10 cellular contexts compared by ENCODE assay signal in genomic region chr1:17919525-17920439, GRCh38.
DNase-seq lines count a peak whose midpoint lies in the region; ATAC-seq and TF ChIP-seq lines count a peak whose summit lies in the region.
"Had no signal": no experiment of that assay in that cellular context is flagged by ENCODE, and none has a peak within 500 bp of the region (broad histone marks: within the 10 kb centered on the region; RNA-seq: fewer than 3 reads in every experiment).

No MANE protein-coding gene starts in this region.

- ATAC-seq in RWPE2 (ENCODE audit: low read depth), result 0 out of 3 replicates have a peak, but pooled peaks have one; percentile 27
- ATAC-seq in CD8-positive, alpha-beta T cell, result no peak

- peaks cover 19% of the 10 kb centered on the region for H3K27me3 ChIP-seq in RWPE2 (ENCODE audit: insufficient read depth, poor library complexity, severe bottlenecking)
- no peaks in the 10 kb centered on the region for H3K27me3 ChIP-seq in CD8-positive, alpha-beta T cell (ENCODE audit: insufficient read depth, low read length)

- CTCF ChIA-PET in CD8-positive, alpha-beta T cell (lab: Charles Lee), result no interaction called here

- no peaks in the 10 kb centered on the region for H3K4me1 ChIP-seq in RWPE2 (ENCODE audit: insufficient read depth, poor library complexity, severe bottlenecking)
- H3K4me1 ChIP-seq in CD8-positive, alpha-beta T cell (ENCODE audit: insufficient read depth, low read length), result no peaks in the 10 kb centered on the region
- H3K4me1 ChIP-seq: HAP-1 had no signal

- no peaks in the 10 kb centered on the region for H3K4me1 Mint-ChIP-seq in CD8-positive, alpha-beta T cell (ENCODE audit: low read depth)
- H3K4me1 Mint-ChIP-seq: central memory CD8-positive, alpha-beta T cell had no signal

- no peak overlapping the region for H3K27ac Mint-ChIP-seq in CD8-positive, alpha-beta T cell

- H3K27ac ChIP-seq in RWPE2 (ENCODE audit: poor library complexity, severe bottlenecking), result no peak overlapping the region
- H3K27ac ChIP-seq in CD8-positive, alpha-beta T cell (ENCODE audit: low read depth, low read length), result no peak overlapping the region

- no peaks in the 10 kb centered on the region for H3K9me3 ChIP-seq in RWPE2 (ENCODE audit: severe bottlenecking)
- no peaks in the 10 kb centered on the region for H3K9me3 ChIP-seq in CD8-positive, alpha-beta T cell (ENCODE audit: low read length)
- H3K9me3 ChIP-seq: HAP-1 had no signal

- H3K36me3 Mint-ChIP-seq in CD8-positive, alpha-beta T cell, result no peaks in the 10 kb centered on the region

- POLR2A ChIA-PET in CD8-positive, alpha-beta T cell (lab: Charles Lee), result no interaction called here

- TF ChIP-seq CTCF in RWPE2 (IDR thresholded peaks at IDR 0.05; ENCODE audit: poor library complexity, severe bottlenecking), result peak; percentile 32
- TF ChIP-seq CTCF in CD8-positive, alpha-beta T cell (IDR thresholded peaks at IDR 0.05), result no peak

- no peak overlapping the region for H3K4me3 ChIP-seq in RWPE2 (ENCODE audit: severe bottlenecking)
- H3K4me3 ChIP-seq in CD8-positive, alpha-beta T cell (ENCODE audit: low read depth, low read length), result no peak overlapping the region
- H3K4me3 ChIP-seq: HAP-1 had no signal

- H3K27me3 Mint-ChIP-seq in CD8-positive, alpha-beta T cell (ENCODE audit: low read depth), result peaks cover 36% of the 10 kb centered on the region

- intact Hi-C loops in head of caudate nucleus (cut with DNase I), result loop anchor here (5.0 kb wide), 1 partner anchor 183 kb away; no protein-coding TSS in a partner anchor
- intact Hi-C loops in CD8-positive, alpha-beta T cell (cut with DNase I, micrococcal nuclease), result no loop called here

- H3K9me3 Mint-ChIP-seq in CD8-positive, alpha-beta T cell, result no peaks in the 10 kb centered on the region
- H3K9me3 Mint-ChIP-seq: central memory CD8-positive, alpha-beta T cell had no signal

- no peak overlapping the region for H3K4me3 Mint-ChIP-seq in CD8-positive, alpha-beta T cell
- H3K4me3 Mint-ChIP-seq: central memory CD8-positive, alpha-beta T cell had no signal

- H3K36me3 ChIP-seq in RWPE2 (ENCODE audit: low read depth), result no peaks in the 10 kb centered on the region
- H3K36me3 ChIP-seq in CD8-positive, alpha-beta T cell (ENCODE audit: insufficient read depth, low read length), result no peaks in the 10 kb centered on the region
- H3K36me3 ChIP-seq: HAP-1 had no signal

- DNase-seq in A172 (ENCODE audit: low spot score), result peak; percentile 30
- peak; percentile 65 for DNase-seq in GM03348 (ENCODE audit: low spot score)
- DNase-seq in RWPE2 (ENCODE audit: low spot score), result no peak
- peak in 35 of 42 donors; percentile 11 to 62 (median 32) for DNase-seq in head of caudate nucleus
- DNase-seq in stimulated activated CD4-positive, alpha-beta T cell treated with anti-CD3 and anti-CD28 coated beads, Interleukin-4, amount 100 ng/mL, for 1 hour, result no peak
- no peak for DNase-seq in OCI-M2 (lab: John Stamatoyannopoulos, UW; ENCODE audit: unreplicated experiment)
- DNase-seq in CD8-positive, alpha-beta T cell, result no peak
- DNase-seq in activated naive CD4-positive, alpha-beta T cell treated with anti-CD3 and anti-CD28 coated beads, Interleukin-2, amount 50 U/mL, for 16 hours, result no peak

Comparison
In these comparisons a context has a peak if more than half of its experiments do, and no peak if none do; other contexts are left out.
1. DNase-seq: peak in A172 (single experiment), GM03348 (single experiment) and head of caudate nucleus (35 of 42); none in RWPE2 (single experiment), stimulated activated CD4-positive, alpha-beta T cell treated with anti-CD3 and anti-CD28 coated beads, Interleukin-4, amount 100 ng/mL, for 1 hour (single experiment), OCI-M2 (single experiment), CD8-positive, alpha-beta T cell (0 of 7) and activated naive CD4-positive, alpha-beta T cell treated with anti-CD3 and anti-CD28 coated beads, Interleukin-2, amount 50 U/mL, for 16 hours (single experiment).